1 cellular context compared by ENCODE assay signal in genomic region chr15:78541744-78542034, GRCh38.
TF ChIP-seq lines count a peak whose summit lies in the region.

No MANE protein-coding gene starts in this region.

TF ChIP-seq in GM23338, 12 proteins besides CTCF, POLR2A, EP300 and RAD21 (continued from another document):
- TF ChIP-seq, protein P1, sequence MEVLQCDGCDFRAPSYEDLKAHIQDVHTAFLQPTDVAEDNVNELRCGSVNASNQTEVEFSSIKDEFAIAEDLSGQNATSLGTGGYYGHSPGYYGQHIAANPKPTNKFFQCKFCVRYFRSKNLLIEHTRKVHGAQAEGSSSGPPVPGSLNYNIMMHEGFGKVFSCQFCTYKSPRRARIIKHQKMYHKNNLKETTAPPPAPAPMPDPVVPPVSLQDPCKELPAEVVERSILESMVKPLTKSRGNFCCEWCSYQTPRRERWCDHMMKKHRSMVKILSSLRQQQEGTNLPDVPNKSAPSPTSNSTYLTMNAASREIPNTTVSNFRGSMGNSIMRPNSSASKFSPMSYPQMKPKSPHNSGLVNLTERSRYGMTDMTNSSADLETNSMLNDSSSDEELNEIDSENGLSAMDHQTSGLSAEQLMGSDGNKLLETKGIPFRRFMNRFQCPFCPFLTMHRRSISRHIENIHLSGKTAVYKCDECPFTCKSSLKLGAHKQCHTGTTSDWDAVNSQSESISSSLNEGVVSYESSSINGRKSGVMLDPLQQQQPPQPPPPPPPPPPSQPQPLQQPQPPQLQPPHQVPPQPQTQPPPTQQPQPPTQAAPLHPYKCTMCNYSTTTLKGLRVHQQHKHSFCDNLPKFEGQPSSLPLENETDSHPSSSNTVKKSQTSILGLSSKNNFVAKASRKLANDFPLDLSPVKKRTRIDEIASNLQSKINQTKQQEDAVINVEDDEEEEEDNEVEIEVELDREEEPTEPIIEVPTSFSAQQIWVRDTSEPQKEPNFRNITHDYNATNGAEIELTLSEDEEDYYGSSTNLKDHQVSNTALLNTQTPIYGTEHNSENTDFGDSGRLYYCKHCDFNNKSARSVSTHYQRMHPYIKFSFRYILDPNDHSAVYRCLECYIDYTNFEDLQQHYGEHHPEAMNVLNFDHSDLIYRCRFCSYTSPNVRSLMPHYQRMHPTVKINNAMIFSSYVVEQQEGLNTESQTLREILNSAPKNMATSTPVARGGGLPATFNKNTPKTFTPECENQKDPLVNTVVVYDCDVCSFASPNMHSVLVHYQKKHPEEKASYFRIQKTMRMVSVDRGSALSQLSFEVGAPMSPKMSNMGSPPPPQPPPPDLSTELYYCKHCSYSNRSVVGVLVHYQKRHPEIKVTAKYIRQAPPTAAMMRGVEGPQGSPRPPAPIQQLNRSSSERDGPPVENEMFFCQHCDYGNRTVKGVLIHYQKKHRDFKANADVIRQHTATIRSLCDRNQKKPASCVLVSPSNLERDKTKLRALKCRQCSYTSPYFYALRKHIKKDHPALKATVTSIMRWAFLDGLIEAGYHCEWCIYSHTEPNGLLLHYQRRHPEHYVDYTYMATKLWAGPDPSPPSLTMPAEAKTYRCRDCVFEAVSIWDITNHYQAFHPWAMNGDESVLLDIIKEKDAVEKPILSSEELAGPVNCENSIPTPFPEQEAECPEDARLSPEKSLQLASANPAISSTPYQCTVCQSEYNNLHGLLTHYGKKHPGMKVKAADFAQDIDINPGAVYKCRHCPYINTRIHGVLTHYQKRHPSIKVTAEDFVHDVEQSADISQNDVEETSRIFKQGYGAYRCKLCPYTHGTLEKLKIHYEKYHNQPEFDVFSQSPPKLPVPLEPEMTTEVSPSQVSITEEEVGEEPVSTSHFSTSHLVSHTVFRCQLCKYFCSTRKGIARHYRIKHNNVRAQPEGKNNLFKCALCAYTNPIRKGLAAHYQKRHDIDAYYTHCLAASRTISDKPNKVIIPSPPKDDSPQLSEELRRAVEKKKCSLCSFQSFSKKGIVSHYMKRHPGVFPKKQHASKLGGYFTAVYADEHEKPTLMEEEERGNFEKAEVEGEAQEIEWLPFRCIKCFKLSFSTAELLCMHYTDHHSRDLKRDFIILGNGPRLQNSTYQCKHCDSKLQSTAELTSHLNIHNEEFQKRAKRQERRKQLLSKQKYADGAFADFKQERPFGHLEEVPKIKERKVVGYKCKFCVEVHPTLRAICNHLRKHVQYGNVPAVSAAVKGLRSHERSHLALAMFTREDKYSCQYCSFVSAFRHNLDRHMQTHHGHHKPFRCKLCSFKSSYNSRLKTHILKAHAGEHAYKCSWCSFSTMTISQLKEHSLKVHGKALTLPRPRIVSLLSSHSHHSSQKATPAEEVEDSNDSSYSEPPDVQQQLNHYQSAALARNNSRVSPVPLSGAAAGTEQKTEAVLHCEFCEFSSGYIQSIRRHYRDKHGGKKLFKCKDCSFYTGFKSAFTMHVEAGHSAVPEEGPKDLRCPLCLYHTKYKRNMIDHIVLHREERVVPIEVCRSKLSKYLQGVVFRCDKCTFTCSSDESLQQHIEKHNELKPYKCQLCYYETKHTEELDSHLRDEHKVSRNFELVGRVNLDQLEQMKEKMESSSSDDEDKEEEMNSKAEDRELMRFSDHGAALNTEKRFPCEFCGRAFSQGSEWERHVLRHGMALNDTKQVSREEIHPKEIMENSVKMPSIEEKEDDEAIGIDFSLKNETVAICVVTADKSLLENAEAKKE (CRISPR knock-in tag; IDR thresholded peaks at IDR 0.05), result no peak
- TF ChIP-seq EZH2 (IDR thresholded peaks at IDR 0.05; ENCODE audit: low read depth, unreplicated experiment), result no peak
- no peak for TF ChIP-seq CREB1 (CRISPR knock-in tag; IDR thresholded peaks at IDR 0.05; ENCODE audit: low read depth)
- TF ChIP-seq JUNB (IDR thresholded peaks at IDR 0.05; ENCODE audit: unreplicated experiment), result no peak
